In genomic region chr11:31529701-31530100, GRCh38 we compare ENCODE assay signal across 1 cellular context.
TF ChIP-seq lines count a peak whose summit lies in the region.

No MANE protein-coding gene starts in this region.

TF ChIP-seq in HepG2, 621 proteins besides CTCF, POLR2A, EP300 and RAD21 (continued from another document):
- no peak for TF ChIP-seq CREB1 (IDR thresholded peaks at IDR 0.05)
- no peak for TF ChIP-seq CREB1 (CRISPR knock-in tag; IDR thresholded peaks at IDR 0.05)
- no peak for TF ChIP-seq HDAC6 (IDR thresholded peaks at IDR 0.05; ENCODE audit: low read depth, low read length)
- TF ChIP-seq MXI1 (IDR thresholded peaks at IDR 0.05; ENCODE audit: borderline replicate concordance, low read depth, low read length), result no peak
- no peak for TF ChIP-seq ZNF30 (CRISPR knock-in tag; IDR thresholded peaks at IDR 0.05)
- no peak for TF ChIP-seq ZNF280B (CRISPR knock-in tag; IDR thresholded peaks at IDR 0.05; ENCODE audit: borderline replicate concordance)
- no peak for TF ChIP-seq SMAD1 (CRISPR knock-in tag; IDR thresholded peaks at IDR 0.05; ENCODE audit: borderline replicate concordance, low read depth)
